ENCODE assay signal across 8 cellular contexts in the genomic region with DNA sequence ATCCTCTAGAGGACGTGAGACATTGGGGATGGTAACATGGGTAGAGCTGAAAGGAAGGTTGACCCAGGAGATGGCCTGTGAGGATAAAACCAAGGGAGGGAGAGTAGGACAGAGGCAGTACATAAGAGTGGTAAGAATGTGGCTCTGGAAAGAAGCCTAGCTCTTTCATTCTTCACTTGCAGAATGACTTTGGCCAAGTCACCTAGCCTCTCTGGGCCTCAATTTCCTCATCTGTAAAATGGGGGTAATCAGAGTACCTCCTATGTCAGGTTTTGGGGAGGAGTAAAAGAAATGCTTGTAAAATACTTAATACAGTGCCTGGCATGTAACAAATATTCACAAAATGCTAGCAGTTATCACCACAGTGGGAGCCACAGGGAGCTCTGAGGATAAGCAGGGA. TPM values are rescaled to one million over a fixed set of nuclear protein-coding genes. Genes with fewer than 3 reads are reported as not detected.
DNase-seq lines count a peak whose midpoint lies in the region; ATAC-seq, FAIRE-seq and TF ChIP-seq lines count a peak whose summit lies in the region.

No MANE protein-coding gene starts in this region.

- no peak overlapping the region for H2AK5ac ChIP-seq in neuronal stem cell (ENCODE audit: low read depth, low read length)

- H4K91ac ChIP-seq in neuronal stem cell (ENCODE audit: low read depth, low read length, poor library complexity), result no peak overlapping the region

- peaks cover 5 to 78% (median 47%) of the 10 kb centered on the region in 4 donors for H3K4me1 Mint-ChIP-seq in CD4-positive, CD25-positive, alpha-beta regulatory T cell

- peaks cover 25% of the 10 kb centered on the region for H3K79me1 ChIP-seq in neuronal stem cell (ENCODE audit: low read depth, low read length)

- FAIRE-seq in HTR-8/SVneo (lab: Jason Lieb, UNC), result no peak

- H3K27me3 Mint-ChIP-seq in CD4-positive, CD25-positive, alpha-beta regulatory T cell, result peaks cover 25% of the 10 kb centered on the region

- peak overlapping the region; percentile 74 to 94 (median 90) for H3K4me3 Mint-ChIP-seq in CD4-positive, CD25-positive, alpha-beta regulatory T cell

- H3K27me3 ChIP-seq in CD4-positive, CD25-positive, alpha-beta regulatory T cell (ENCODE audit: control insufficient read depth, insufficient read depth, low read length), result no peaks in the 10 kb centered on the region
- H3K27me3 ChIP-seq in OCI-LY3 (ENCODE audit: low read depth, low read length) (no peaks in the 10 kb centered on the region), endocrine pancreas (ENCODE audit: control insufficient read depth, insufficient read depth, low read length) (no peaks in the 10 kb centered on the region), neuronal stem cell (ENCODE audit: control insufficient read depth in 3 of 3, insufficient read depth in 3 of 3, low read depth in 1 of 3, low read length in 3 of 3) (no peaks in the 10 kb centered on the region)

- peak overlapping the region; percentile 70 for H3K4me3 ChIP-seq in CD4-positive, CD25-positive, alpha-beta regulatory T cell (ENCODE audit: low read depth, low read length)
- H3K4me3 ChIP-seq in OCI-LY3 (ENCODE audit: low read length) (peak overlapping the region; percentile 88), endocrine pancreas (ENCODE audit: control insufficient read depth, insufficient read depth, low read length) (peak overlapping the region; percentile 43), neuronal stem cell (ENCODE audit: low read length in 2 of 2) (peak overlapping the region; percentile 80 to 83)

- H3K9me3 ChIP-seq in CD4-positive, CD25-positive, alpha-beta regulatory T cell (ENCODE audit: control insufficient read depth in 2 of 2, low read length in 2 of 2), result no peaks in the 10 kb centered on the region
- no peaks in the 10 kb centered on the region for H3K9me3 ChIP-seq in OCI-LY3 (ENCODE audit: insufficient read depth, low read length)
- no peaks in the 10 kb centered on the region for H3K9me3 ChIP-seq in endocrine pancreas (ENCODE audit: control insufficient read depth, low read length)
- H3K9me3 ChIP-seq in neuronal stem cell (replicated peaks in 1 of 2; ENCODE audit: control insufficient read depth in 2 of 2, insufficient read depth in 1 of 2, low read depth in 1 of 2, low read length in 2 of 2), result no peaks in the 10 kb centered on the region

- H3K79me2 ChIP-seq in OCI-LY3 (ENCODE audit: low read length), result peaks cover 86% of the 10 kb centered on the region

- no peak overlapping the region for H4K8ac ChIP-seq in neuronal stem cell (ENCODE audit: low read depth, low read length)

- ATAC-seq in CD4-positive, CD25-positive, alpha-beta regulatory T cell (ENCODE audit: low read depth in 2 of 2), result no peak
- ATAC-seq in HG02870 (IDR thresholded peaks at IDR 0.05; ENCODE audit: unreplicated experiment), result no peak
- ATAC-seq in HG02678 (IDR thresholded peaks at IDR 0.05; ENCODE audit: unreplicated experiment), result no peak

- no peak overlapping the region for H2BK5ac ChIP-seq in neuronal stem cell (ENCODE audit: low read length)

- no peak overlapping the region for H2BK12ac ChIP-seq in neuronal stem cell (ENCODE audit: low read length)

- no peak overlapping the region for H3K18ac ChIP-seq in neuronal stem cell (ENCODE audit: low read length)

- peaks cover 36% of the 10 kb centered on the region for H4K20me1 ChIP-seq in OCI-LY3 (ENCODE audit: insufficient read depth, low read length)

- H3K9ac ChIP-seq in OCI-LY3 (ENCODE audit: low read length), result peak overlapping the region; percentile 99
- peak overlapping the region; percentile 54 for H3K9ac ChIP-seq in endocrine pancreas (ENCODE audit: control insufficient read depth, insufficient read depth, low read length)
- H3K9ac ChIP-seq in neuronal stem cell (ENCODE audit: low read depth, low read length, poor library complexity), result peak overlapping the region; percentile 96

- H3K4ac ChIP-seq in neuronal stem cell (ENCODE audit: low read length), result no peak overlapping the region

- DNase-seq in CD4-positive, CD25-positive, alpha-beta regulatory T cell, result no peak
- DNase-seq in neuronal stem cell (ENCODE audit: low spot score) (no peak), HTR-8/SVneo (ENCODE audit: insufficient read length, low spot score) (no peak)
- DNase-seq in effector CD4-positive, alpha-beta T cell, result no peak

- TF ChIP-seq CTCF in OCI-LY3 (IDR thresholded peaks at IDR 0.05; ENCODE audit: low read depth, low read length), result no peak

- H2AFZ ChIP-seq in OCI-LY3 (ENCODE audit: low read depth, low read length), result no peak overlapping the region
- no peak overlapping the region for H2AFZ ChIP-seq in neuronal stem cell (ENCODE audit: low read length)

- H3K4me1 ChIP-seq in CD4-positive, CD25-positive, alpha-beta regulatory T cell (ENCODE audit: control insufficient read depth, insufficient read depth, low read length, poor library complexity, severe bottlenecking), result peaks cover 90% of the 10 kb centered on the region
- H3K4me1 ChIP-seq in OCI-LY3 (ENCODE audit: low read length), result peaks cover 45% of the 10 kb centered on the region
- peaks cover 8% of the 10 kb centered on the region for H3K4me1 ChIP-seq in endocrine pancreas (ENCODE audit: control insufficient read depth, insufficient read depth, low read length)
- peaks cover 36 to 49% of the 10 kb centered on the region in 2 donors for H3K4me1 ChIP-seq in neuronal stem cell (ENCODE audit: control insufficient read depth in 2 of 2, insufficient read depth in 1 of 2, low read depth in 1 of 2, low read length in 2 of 2)

- peaks cover 0 to 2% (median 0%) of the 10 kb centered on the region in 7 donors for H3K9me3 Mint-ChIP-seq in CD4-positive, CD25-positive, alpha-beta regulatory T cell

- no peak overlapping the region for H3K14ac ChIP-seq in neuronal stem cell (ENCODE audit: low read length)

- H2BK15ac ChIP-seq in neuronal stem cell (ENCODE audit: low read length), result no peak overlapping the region

- H2BK120ac ChIP-seq in neuronal stem cell (ENCODE audit: low read depth, low read length), result no peak overlapping the region

- H3K27ac Mint-ChIP-seq in CD4-positive, CD25-positive, alpha-beta regulatory T cell, result peak overlapping the region; percentile 99 to 100 (median 99)

- H3K23ac ChIP-seq in neuronal stem cell (ENCODE audit: low read depth, low read length, poor library complexity), result no peak overlapping the region

- peak overlapping the region; percentile 100 for H3K27ac ChIP-seq in CD4-positive, CD25-positive, alpha-beta regulatory T cell (ENCODE audit: insufficient read depth, low read length, poor library complexity, severe bottlenecking)
- H3K27ac ChIP-seq in OCI-LY3 (ENCODE audit: low read length) (peak overlapping the region; percentile 98), neuronal stem cell (replicated peaks; ENCODE audit: low read length) (peak overlapping the region; percentile 91)

- H3K36me3 Mint-ChIP-seq in CD4-positive, CD25-positive, alpha-beta regulatory T cell, result no peaks in the 10 kb centered on the region

- H3K4me2 ChIP-seq in OCI-LY3 (ENCODE audit: low read length) (peak overlapping the region; percentile 96), neuronal stem cell (ENCODE audit: insufficient read depth, low read length, poor library complexity, severe bottlenecking) (peak overlapping the region; percentile 85)

- no peaks in the 10 kb centered on the region for H3K36me3 ChIP-seq in CD4-positive, CD25-positive, alpha-beta regulatory T cell (ENCODE audit: control insufficient read depth, insufficient read depth, low read length)
- peaks cover 8% of the 10 kb centered on the region for H3K36me3 ChIP-seq in OCI-LY3 (replicated peaks; ENCODE audit: low read depth, low read length)
- no peaks in the 10 kb centered on the region for H3K36me3 ChIP-seq in endocrine pancreas (ENCODE audit: control insufficient read depth, insufficient read depth, low read length)
- peaks cover 12 to 25% of the 10 kb centered on the region in 2 donors for H3K36me3 ChIP-seq in neuronal stem cell (replicated peaks in 1 of 2; ENCODE audit: control insufficient read depth in 2 of 2, insufficient read depth in 2 of 2, low read length in 2 of 2)

- no CpG with 5 or more reads among the region's 1 CpG for WGBS in neuronal stem cell (ENCODE audit: extremely low coverage in 2 of 2, insufficient read length in 2 of 2, insufficient replicate concordance in 1 of 2), 2 donors

RNA-seq across cellular contexts. Expression of gene KDM6B, which starts 6.9 kb away (rescaled TPM):
- 255 TPM for total RNA-seq in CD4-positive, CD25-positive, alpha-beta regulatory T cell
- polyA plus RNA-seq in CD4-positive, CD25-positive, alpha-beta regulatory T cell, result under 1 TPM; 0.30 to 0.74 (median 0.42) TPM
- polyA plus RNA-seq in neuronal stem cell (2013, experiment 1 of 2), result 20.0 TPM
- 21.1 TPM for polyA plus RNA-seq in neuronal stem cell (2013, experiment 2 of 2)

RNA-seq across cellular contexts. Expression of gene TMEM88, which starts 14.0 kb away (rescaled TPM):
- total RNA-seq in CD4-positive, CD25-positive, alpha-beta regulatory T cell, result 31.5 TPM
- not detected for polyA plus RNA-seq in CD4-positive, CD25-positive, alpha-beta regulatory T cell
- 132 TPM for polyA plus RNA-seq in neuronal stem cell (2013, experiment 1 of 2)
- 128 TPM for polyA plus RNA-seq in neuronal stem cell (2013, experiment 2 of 2)

RNA-seq across cellular contexts. Expression of gene NAA38, which starts 16.5 kb away (rescaled TPM):
- 23.6 TPM for total RNA-seq in CD4-positive, CD25-positive, alpha-beta regulatory T cell
- 100 to 1,000 TPM; 128 to 192 (median 141) TPM for polyA plus RNA-seq in CD4-positive, CD25-positive, alpha-beta regulatory T cell
- polyA plus RNA-seq in neuronal stem cell (2013, experiment 1 of 2), result 74.6 TPM
- polyA plus RNA-seq in neuronal stem cell (2013, experiment 2 of 2), result 76.9 TPM

RNA-seq across cellular contexts. Expression of gene CYB5D1, which starts 16.9 kb away (rescaled TPM):
- 11.8 TPM for total RNA-seq in CD4-positive, CD25-positive, alpha-beta regulatory T cell
- 1 to 10 TPM; 3.1 to 5.4 (median 4.2) TPM for polyA plus RNA-seq in CD4-positive, CD25-positive, alpha-beta regulatory T cell
- polyA plus RNA-seq in neuronal stem cell (2013, experiment 1 of 2), result 10.9 TPM
- 10.9 TPM for polyA plus RNA-seq in neuronal stem cell (2013, experiment 2 of 2)

RNA-seq across cellular contexts. Expression of gene CHD3, which starts 47.7 kb away (rescaled TPM):
- 273 TPM for total RNA-seq in CD4-positive, CD25-positive, alpha-beta regulatory T cell
- polyA plus RNA-seq in CD4-positive, CD25-positive, alpha-beta regulatory T cell, result 1 to 10 TPM; 5.0 to 9.0 (median 7.2) TPM
- 17.8 TPM for polyA plus RNA-seq in neuronal stem cell (2013, experiment 1 of 2)
- 15.7 TPM for polyA plus RNA-seq in neuronal stem cell (2013, experiment 2 of 2)
